In genomic region chr19:31988256-31988655, GRCh38 we compare ENCODE assay signal across 9 cellular contexts.
"Had no signal": no experiment of that assay in that cellular context is flagged by ENCODE, and none has a peak within 500 bp of the region (broad histone marks: within the 10 kb centered on the region; RNA-seq: fewer than 3 reads in every experiment).

No MANE protein-coding gene starts in this region.

- H3K4me3 Mint-ChIP-seq: IgD-negative memory B cell had no signal

- FAIRE-seq: HepG2, HTR-8/SVneo had no signal

- H3K36me3 Mint-ChIP-seq: IgD-negative memory B cell had no signal

- H3K9ac ChIP-seq: KMS-11 had no signal

- H3K4me2 ChIP-seq: KMS-11 had no signal

- ATAC-seq: HepG2 had no signal

- DNase-seq: IMR-90, Karpas-422, KBM-7, KG1 had no signal

- H3K27me3 Mint-ChIP-seq: IgD-negative memory B cell had no signal

- H3K27ac Mint-ChIP-seq: IgD-negative memory B cell had no signal

- H3K27ac ChIP-seq: HL-60, KMS-11 had no signal

- H3K4me1 Mint-ChIP-seq: IgD-negative memory B cell had no signal
